ENCODE assay signal across 8 cellular contexts in genomic region chr16:19086322-19087199, GRCh38. TPM values are rescaled to one million over a fixed set of nuclear protein-coding genes. Genes with fewer than 3 reads are reported as not detected.
A peak's percentile ranks its signal among the peaks of the same experiment; 100 is the strongest.
DNase-seq lines count a peak whose midpoint lies in the region; ATAC-seq and TF ChIP-seq lines count a peak whose summit lies in the region.

No MANE protein-coding gene starts in this region.

- DNase-seq in NCI-H2107 (lab: John Stamatoyannopoulos, UW): peak; percentile 86
- DNase-seq in breast epithelium (ENCODE audit: low spot score in 2 of 2): peak; percentile 63 to 80
- peak; percentile 65 to 75 (median 69) for DNase-seq in immature natural killer cell
- peak; percentile 67 for DNase-seq in smooth muscle cell (lab: John Stamatoyannopoulos, UW; ENCODE audit: unreplicated experiment)
- DNase-seq in cerebellar nuclear complex (lab: John Stamatoyannopoulos, UW): no peak

- H3K27me3 ChIP-seq in breast epithelium (no peaks in the 10 kb centered on the region), smooth muscle cell (ENCODE audit: low read depth) (no peaks in the 10 kb centered on the region)

- no peak overlapping the region for H3K9ac ChIP-seq in smooth muscle cell (ENCODE audit: low read depth)

- ATAC-seq in HG02970 (IDR thresholded peaks at IDR 0.05; ENCODE audit: low FRiP score, unreplicated experiment): peak; percentile 74

- H3K4me3 ChIP-seq in breast epithelium (peak overlapping the region; percentile 42 to 69 (median 49)), smooth muscle cell (peak overlapping the region; percentile 46)

- H3F3A ChIP-seq in smooth muscle cell (ENCODE audit: low read depth): no peaks in the 10 kb centered on the region

- peak overlapping the region; percentile 73 for H2AFZ ChIP-seq in smooth muscle cell (ENCODE audit: low read depth)

- H3K4me1 ChIP-seq in breast epithelium (no peaks in the 10 kb centered on the region), smooth muscle cell (ENCODE audit: low read depth) (no peaks in the 10 kb centered on the region)

- peaks cover 2 to 4% (median 2%) of the 10 kb centered on the region in 3 donors for H3K27me3 Mint-ChIP-seq in immature natural killer cell (ENCODE audit: low read depth in 3 of 3)

- peak; percentile 99 for TF ChIP-seq CTCF in GM12874 (IDR thresholded peaks at IDR 0.05; ENCODE audit: insufficient read depth, low read depth, low read length)
- peak; percentile 94 for TF ChIP-seq CTCF in VCaP (conservative IDR thresholded peaks at IDR 0.05)
- TF ChIP-seq CTCF in breast epithelium (IDR thresholded peaks at IDR 0.05): peak; percentile 96 to 97 (median 97)
- peak; percentile 100 for TF ChIP-seq CTCF in smooth muscle cell (IDR thresholded peaks at IDR 0.05; ENCODE audit: borderline replicate concordance, insufficient read depth, poor library complexity, severe bottlenecking)

- H3K4me1 Mint-ChIP-seq in immature natural killer cell: peaks cover 5 to 8% of the 10 kb centered on the region in 2 donors

- H3K27ac ChIP-seq in VCaP (peak overlapping the region; percentile 71), breast epithelium (peak overlapping the region in 1 of 2 donors; percentile 25), smooth muscle cell (ENCODE audit: low read depth) (no peak overlapping the region)

- H3K36me3 Mint-ChIP-seq in immature natural killer cell: peaks cover 0 to 7% (median 6%) of the 10 kb centered on the region in 3 donors

- H3K27ac Mint-ChIP-seq in immature natural killer cell: no peak overlapping the region

- WGBS in smooth muscle cell (ENCODE audit: low lambda C conversion rate): 16% methylated on average over 52 of the region's 52 CpGs

- no peaks in the 10 kb centered on the region for H3K79me2 ChIP-seq in smooth muscle cell (ENCODE audit: low read depth)

- no peaks in the 10 kb centered on the region for H4K20me1 ChIP-seq in smooth muscle cell (ENCODE audit: low read depth)

- H3K36me3 ChIP-seq in breast epithelium: no peaks in the 10 kb centered on the region
- H3K36me3 ChIP-seq in smooth muscle cell (ENCODE audit: low read depth): no peaks in the 10 kb centered on the region

- peak overlapping the region; percentile 35 to 65 (median 56) for H3K4me3 Mint-ChIP-seq in immature natural killer cell

- H3K9me3 ChIP-seq in breast epithelium: no peaks in the 10 kb centered on the region
- no peaks in the 10 kb centered on the region for H3K9me3 ChIP-seq in smooth muscle cell (replicated peaks; ENCODE audit: low read depth)

- no peaks in the 10 kb centered on the region for H3K9me3 Mint-ChIP-seq in immature natural killer cell

- intact Hi-C loops in breast epithelium (cut with DNase I; ENCODE audit: low total_unique reads): loop anchor here (10.0 kb wide), 2 partner anchors 288 to 418 kb away; no protein-coding TSS in a partner anchor

- TF ChIP-seq POLR2A in breast epithelium (IDR thresholded peaks at IDR 0.05): no peak

- peak overlapping the region; percentile 89 for H3K4me2 ChIP-seq in smooth muscle cell

RNA-seq across cellular contexts. Expression of gene COQ7, which starts 19.1 kb away (rescaled TPM):
- 10 to 100 TPM; 13.8 to 20.2 (median 16.4) TPM for total RNA-seq in breast epithelium
- 10 to 100 TPM; 14.3 to 16.6 (median 14.8) TPM for polyA plus RNA-seq in immature natural killer cell
- total RNA-seq in smooth muscle cell: 6.6 and 10.5 TPM in 2 replicates
- 10.1 and 11.4 TPM in 2 replicates for polyA plus RNA-seq in smooth muscle cell

RNA-seq across cellular contexts. Expression of gene ITPRIPL2, which starts 27.2 kb away (rescaled TPM):
- 10 to 100 TPM; 36.1 to 66.6 (median 40.3) TPM for total RNA-seq in breast epithelium
- polyA plus RNA-seq in immature natural killer cell: under 1 TPM in 2 of 3 donors, not detected in 1; 0.59 to 0.90 TPM
- total RNA-seq in smooth muscle cell: 26.4 and 27.5 TPM in 2 replicates
- 16.4 and 19.4 TPM in 2 replicates for polyA plus RNA-seq in smooth muscle cell

Comparison
In these comparisons a context has a peak if more than half of its experiments do, and no peak if none do; other contexts are left out.
1. DNase-seq: peak in NCI-H2107 (single experiment), breast epithelium (2 of 2), immature natural killer cell (3 of 3) and smooth muscle cell (single experiment); none in cerebellar nuclear complex (0 of 2).
2. Peak in every context shown above with its lines, with median percentiles within 50 percentile points of each other: CTCF ChIP-seq.